ENCODE assay signal across 27 cellular contexts in the genomic region with DNA sequence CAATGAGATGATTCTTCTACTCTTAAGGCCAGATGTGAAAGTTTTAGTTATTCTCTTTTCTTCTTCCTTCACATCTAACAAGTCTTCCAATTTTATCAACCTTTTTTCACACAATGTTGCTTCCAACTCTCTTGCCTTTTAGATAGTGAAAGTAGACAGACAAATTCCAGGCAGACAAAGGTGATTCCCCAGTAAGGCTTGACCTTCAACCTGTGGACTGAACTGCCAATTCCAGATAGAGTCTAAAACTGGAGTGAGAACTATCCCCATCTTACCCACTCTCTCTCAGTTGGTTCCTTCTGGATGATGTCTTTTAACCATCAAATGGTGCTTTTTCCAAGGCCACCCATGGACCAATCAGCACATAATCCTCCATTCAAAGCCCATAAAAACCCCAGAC.
"Had no signal": no experiment of that assay in that cellular context is flagged by ENCODE, and none has a peak within 500 bp of the region (broad histone marks: within the 10 kb centered on the region; RNA-seq: fewer than 3 reads in every experiment).

No MANE protein-coding gene starts in this region.

- DNase-seq: colonic mucosa; cortex of kidney; dermis blood vessel endothelial cell; dorsolateral prefrontal cortex; effector CD4-positive, alpha-beta T cell; effector CD8-positive, alpha-beta T cell; effector memory CD4-positive, alpha-beta T cell; effector memory CD8-positive, alpha-beta T cell; erythroblast; esophagus squamous epithelium; foreskin fibroblast; foreskin keratinocyte; foreskin melanocyte; gastrocnemius medialis; glutamatergic neuron; head of caudate nucleus; heart left ventricle had no signal

- H3K27ac Mint-ChIP-seq: dendritic cell treated with granulocyte-macrophage colony-stimulating factor and Interleukin-4, amounts not matched to agents 40 ng/mL and 50 ng/mL, for 4 days; effector memory CD8-positive, alpha-beta T cell had no signal

- H3K9me3 ChIP-seq: colonic mucosa, esophagus muscularis mucosa, esophagus squamous epithelium, gastrocnemius medialis, gastroesophageal sphincter had no signal

- H3K27me3 Mint-ChIP-seq: dendritic cell treated with granulocyte-macrophage colony-stimulating factor and Interleukin-4, amounts not matched to agents 40 ng/mL and 50 ng/mL, for 4 days; effector memory CD8-positive, alpha-beta T cell had no signal

- FAIRE-seq: colon, endometrium, endothelial cell of umbilical vein, frontal cortex had no signal

- H3K4me3 Mint-ChIP-seq: dendritic cell treated with granulocyte-macrophage colony-stimulating factor and Interleukin-4, amounts not matched to agents 40 ng/mL and 50 ng/mL, for 4 days; effector memory CD8-positive, alpha-beta T cell had no signal

- H3K36me3 ChIP-seq: colonic mucosa, esophagus muscularis mucosa, esophagus squamous epithelium, gastrocnemius medialis, gastroesophageal sphincter, heart left ventricle had no signal

- H3K4me3 ChIP-seq: colonic mucosa, coronary artery, dorsolateral prefrontal cortex, esophagus muscularis mucosa, esophagus squamous epithelium, gastrocnemius medialis, gastroesophageal sphincter, heart left ventricle had no signal

- H3K4me1 ChIP-seq: colonic mucosa, esophagus muscularis mucosa, esophagus squamous epithelium, gastrocnemius medialis, gastroesophageal sphincter had no signal

- H3K27me3 ChIP-seq: colonic mucosa, esophagus muscularis mucosa, esophagus squamous epithelium, foreskin keratinocyte, gastrocnemius medialis, gastroesophageal sphincter, heart left ventricle had no signal

- H3K27ac ChIP-seq: colonic mucosa, coronary artery, dorsolateral prefrontal cortex, epithelial cell of prostate, esophagus muscularis mucosa, esophagus squamous epithelium, foreskin keratinocyte, gastrocnemius medialis, gastroesophageal sphincter, heart left ventricle had no signal

- ATAC-seq: effector memory CD8-positive, alpha-beta T cell; esophagus mucosa; foreskin keratinocyte; gastrocnemius medialis; gastroesophageal sphincter; heart left ventricle had no signal
